ENCODE assay signal across 1 cellular context in the genomic region with DNA sequence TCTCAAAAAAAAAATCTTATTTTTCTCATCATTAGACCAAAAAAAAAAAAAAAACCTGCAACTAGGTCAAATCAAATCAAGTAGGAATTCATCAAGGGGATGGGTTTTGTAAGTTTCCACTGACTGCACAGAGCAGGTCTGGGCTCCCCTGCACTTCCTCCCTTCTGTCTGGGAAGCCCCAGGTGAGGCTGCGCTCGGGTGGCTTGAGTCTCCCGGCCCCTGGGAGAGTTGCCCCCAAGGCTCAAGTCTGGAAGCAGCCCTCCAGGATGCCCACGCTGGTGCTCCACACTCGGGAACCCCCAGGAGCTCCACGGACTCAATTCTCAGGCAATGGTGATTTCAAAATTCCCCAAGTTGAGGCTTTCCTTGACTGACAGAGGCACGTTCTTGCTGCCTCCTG.
TF ChIP-seq lines count a peak whose summit lies in the region.

No MANE protein-coding gene starts in this region.

TF ChIP-seq in K562, 482 proteins besides CTCF, POLR2A, EP300 and RAD21:
- TF ChIP-seq SPI1 (IDR thresholded peaks at IDR 0.05; ENCODE audit: borderline replicate concordance, low read depth, low read length) (0 out of 2 replicates have a peak, but pooled peaks have one; percentile 46), PKNOX1 (IDR thresholded peaks at IDR 0.05) (peak; percentile 29; the same call in 1 of the 2 replicates), THAP7 (CRISPR knock-in tag; IDR thresholded peaks at IDR 0.05) (no peak)
TF ChIP-seq in K562: peak in this region for 2.
